28 cellular contexts compared by ENCODE assay signal in genomic region chr3:38067508-38068233, GRCh38. TPM values are rescaled to one million over a fixed set of nuclear protein-coding genes. Genes with fewer than 3 reads are reported as not detected.
DNase-seq lines count a peak whose midpoint lies in the region; ATAC-seq and TF ChIP-seq lines count a peak whose summit lies in the region.
"Had no signal": no experiment of that assay in that cellular context is flagged by ENCODE, and none has a peak within 500 bp of the region (broad histone marks: within the 10 kb centered on the region; RNA-seq: fewer than 3 reads in every experiment).

No MANE protein-coding gene starts in this region.

- no peak overlapping the region for H2BK12ac ChIP-seq in trophoblast cell (ENCODE audit: low read length)

- WGBS in trophoblast cell (ENCODE audit: extremely low coverage, insufficient coverage, insufficient read length): no CpG with 5 or more reads among the region's 6 CpGs

- H2BK120ac ChIP-seq in trophoblast cell (ENCODE audit: insufficient read depth, low read length, poor library complexity): no peak overlapping the region

- no peak overlapping the region for H3K4me2 ChIP-seq in trophoblast cell (ENCODE audit: low read length)

- H3K79me1 ChIP-seq in trophoblast cell (ENCODE audit: low read length): no peaks in the 10 kb centered on the region

- DNase-seq in NOMO-1 treated with DMSO at 0.1 percent for 48 hours (lab: John Stamatoyannopoulos, UW; ENCODE audit: unreplicated experiment): peak; percentile 39
- no peak for DNase-seq in NOMO-1 treated with dmso at 0.1 percent for 144 hours (lab: John Stamatoyannopoulos, UW; ENCODE audit: unreplicated experiment)
- DNase-seq in OCI-M1 (lab: John Stamatoyannopoulos, UW): peak; percentile 5
- DNase-seq in epithelial cell of prostate (ENCODE audit: low read depth, low spot score): no peak
- peak; percentile 80 to 98 for DNase-seq in trophoblast cell
- DNase-seq in ureter (ENCODE audit: low spot score): no peak
- DNase-seq in GM10266 (ENCODE audit: extremely low spot score): no peak
- DNase-seq: activated CD4-positive, alpha-beta memory T cell treated with anti-CD3 and anti-CD28 coated beads, Interleukin-2, amount 10 ng/mL, durations not matched to agents 7 days and 5 days; activated CD4-positive, alpha-beta T cell treated with anti-CD3 and anti-CD28 coated beads for 1 hour; activated CD8-positive, alpha-beta memory T cell treated with anti-CD3 and anti-CD28 coated beads, Interleukin-2, amount 50 U/mL, for 48 hours; activated naive CD4-positive, alpha-beta T cell treated with anti-CD3 and anti-CD28 coated beads, Interleukin-2, amount 10 ng/mL, durations not matched to agents 7 days and 5 days; CD4-positive, CD25-positive, alpha-beta regulatory T cell; DMS 273 treated with DMSO at 0.1 percent for 48 hours; effector memory CD4-positive, alpha-beta T cell; EL; H9; mesenchymal stem cell; NCI-H1694 treated with DMSO at 0.1 percent for 48 hours; NCI-H2171 treated with DMSO at 0.1 percent for 48 hours; NCI-H69; sigmoid colon; stimulated activated naive B cell treated with anti-CD40 and anti-IgM and Interleukin-4, amounts not matched to agents 10 μg/mL and 1 μg/mL and 100 μg/mL, for 72 hours; testis had no signal

- no peak overlapping the region for H3K23ac ChIP-seq in trophoblast cell (ENCODE audit: low read length)

- no peaks in the 10 kb centered on the region for H3K27me3 ChIP-seq in trophoblast cell (ENCODE audit: insufficient read depth, low read length)
- H3K27me3 ChIP-seq: cardiac muscle cell, sigmoid colon, testis had no signal

- no peak for ATAC-seq in GM21529 (IDR thresholded peaks at IDR 0.05; ENCODE audit: unreplicated experiment)
- ATAC-seq: stimulated activated naive B cell treated with anti-CD40 and anti-IgM and Interleukin-4, amounts not matched to agents 10 μg/mL and 1 μg/mL and 100 μg/mL, for 72 hours had no signal

- TF ChIP-seq CTCF in GM10266 (IDR thresholded peaks at IDR 0.05; ENCODE audit: control insufficient read depth, insufficient read depth, low read depth, missing control alignments): no peak

- H3K18ac ChIP-seq in trophoblast cell (ENCODE audit: low read length): no peak overlapping the region

- H4K8ac ChIP-seq in trophoblast cell (ENCODE audit: low read depth, low read length): no peak overlapping the region

- H3K36me3 ChIP-seq in trophoblast cell (ENCODE audit: control insufficient read depth in 1 of 2, insufficient read depth in 2 of 2, low read length in 2 of 2): no peaks in the 10 kb centered on the region
- H3K36me3 ChIP-seq: cardiac muscle cell, sigmoid colon had no signal

- no peak overlapping the region for H2BK5ac ChIP-seq in trophoblast cell (ENCODE audit: low read depth, low read length, poor library complexity)

- peaks cover 2% of the 10 kb centered on the region for H3K9me3 ChIP-seq in trophoblast cell (ENCODE audit: insufficient read depth, low read depth, low read length)
- H3K9me3 ChIP-seq: sigmoid colon, testis had no signal

- H3K14ac ChIP-seq in trophoblast cell (ENCODE audit: low read length): no peak overlapping the region

- H3K27ac ChIP-seq in epithelial cell of prostate: peak overlapping the region; percentile 51
- no peak overlapping the region for H3K27ac ChIP-seq in trophoblast cell (ENCODE audit: low read depth, low read length)
- H3K27ac ChIP-seq: 22Rv1, cardiac muscle cell, coronary artery, sigmoid colon, testis had no signal

- H3K9ac ChIP-seq in trophoblast cell (ENCODE audit: low read length): no peak overlapping the region

- no peak overlapping the region for H3K4ac ChIP-seq in trophoblast cell (ENCODE audit: low read depth, low read length)

- no peak overlapping the region for H2AFZ ChIP-seq in trophoblast cell (ENCODE audit: insufficient read depth, low read length, poor library complexity)

- no peak overlapping the region for H4K12ac ChIP-seq in trophoblast cell (ENCODE audit: low read depth, low read length)

- no peak overlapping the region for H3K4me3 ChIP-seq in trophoblast cell (ENCODE audit: low read depth, low read length)
- H3K4me3 ChIP-seq: cardiac muscle cell, coronary artery, sigmoid colon, testis had no signal

- H3K4me1 ChIP-seq in trophoblast cell (ENCODE audit: control insufficient read depth in 1 of 2, insufficient read depth in 2 of 2, low read length in 2 of 2): no peaks in the 10 kb centered on the region
- H3K4me1 ChIP-seq: sigmoid colon, testis had no signal

- no peak overlapping the region for H4K91ac ChIP-seq in trophoblast cell (ENCODE audit: low read depth, low read length)

- H3K79me2 ChIP-seq in trophoblast cell (ENCODE audit: control insufficient read depth, insufficient read depth, low read length, poor library complexity): no peaks in the 10 kb centered on the region

- no peak overlapping the region for H2AK5ac ChIP-seq in trophoblast cell (ENCODE audit: low read length)

RNA-seq across cellular contexts. Expression of gene DLEC1, which starts 28.7 kb away (rescaled TPM):
- 0.03 and 0.45 TPM in 2 replicates for polyA plus RNA-seq in trophoblast cell (2013)
- 5.6 TPM for total RNA-seq in ureter
- total RNA-seq: RPMI7951 had no signal
- polyA plus RNA-seq: cardiac muscle cell had no signal

RNA-seq across cellular contexts. Expression of gene PLCD1, which starts 38.2 kb away (rescaled TPM):
- 14.7 and 15.7 TPM in 2 replicates for polyA plus RNA-seq in trophoblast cell (2013)
- 93.5 TPM for total RNA-seq in ureter

Comparison
In these comparisons a context has a peak if more than half of its experiments do, and no peak if none do; other contexts are left out.
1. DNase-seq: peak in NOMO-1 treated with DMSO at 0.1 percent for 48 hours (single experiment), OCI-M1 (single experiment) and trophoblast cell (2 of 2); none in NOMO-1 treated with dmso at 0.1 percent for 144 hours (single experiment), epithelial cell of prostate (single experiment), ureter (single experiment) and GM10266 (single experiment).